In the genomic region with DNA sequence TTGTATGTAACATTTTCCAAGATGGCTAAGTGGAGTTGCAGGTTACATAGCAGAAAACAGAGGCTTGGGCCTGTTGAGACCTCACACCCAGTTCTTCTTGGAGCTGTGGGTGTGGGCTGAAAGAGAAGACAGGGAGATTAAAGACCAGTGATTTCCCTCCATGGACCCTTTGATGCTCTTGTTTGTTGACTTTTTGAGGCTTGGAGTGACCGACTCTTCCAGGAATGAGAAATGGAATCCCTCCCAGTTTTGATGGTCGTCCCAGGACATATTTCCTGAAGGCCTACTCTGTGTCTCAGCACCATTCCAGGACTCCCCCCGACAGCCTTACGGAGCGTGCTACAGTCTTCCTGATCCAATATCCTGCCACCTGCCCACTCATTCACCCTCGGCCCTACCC, we compare ENCODE assay signal across 24 cellular contexts.
"Had no signal": no experiment of that assay in that cellular context is flagged by ENCODE, and none has a peak within 500 bp of the region (broad histone marks: within the 10 kb centered on the region; RNA-seq: fewer than 3 reads in every experiment).

No MANE protein-coding gene starts in this region.

- DNase-seq: activated CD4-positive, alpha-beta T cell treated with anti-CD3 and anti-CD28 coated beads, Interleukin-2, amount 50 U/mL, for 4 hours; activated effector memory CD4-positive, alpha-beta T cell treated with Interleukin-2 at 50 U/mL for 16 hours; activated naive CD4-positive, alpha-beta T cell treated with anti-CD3 and anti-CD28 coated beads, Interleukin-2, amount 50 U/mL, for 16 hours; activated naive CD8-positive, alpha-beta T cell treated with anti-CD3 and anti-CD28 coated beads, Interleukin-2, amount 50 U/mL, for 24 hours; activated T-cell treated with anti-CD3 and anti-CD28 coated beads, Interleukin-2, amount 50 U/mL, for 72 hours; brain microvascular endothelial cell; caudate nucleus; dermis blood vessel endothelial cell; effector CD8-positive, alpha-beta T cell; erythroblast; foreskin keratinocyte; kidney glomerular epithelial cell; left ventricle myocardium superior; mammary epithelial cell; midbrain; natural killer cell; pancreas; right cardiac atrium; stimulated activated CD4-positive, alpha-beta T cell treated with anti-CD3 and anti-CD28 coated beads, Interleukin-12 subunit alpha, Interleukin-12 subunit beta, amount 100 ng/mL, for 4 hours; stimulated activated CD4-positive, alpha-beta T cell treated with anti-CD3 and anti-CD28 coated beads, Interleukin-4, amount 100 ng/mL, for 4 hours; stimulated activated naive CD8-positive, alpha-beta T cell treated with anti-CD3 and anti-CD28 coated beads, Interleukin-15, Interleukin-2, amounts not matched to agents 100 U/mL and 50 U/mL, for 24 hours; SW 1271; upper lobe of left lung had no signal

- H3K36me3 Mint-ChIP-seq: natural killer cell, WTC11 had no signal

- H3K27me3 Mint-ChIP-seq: activated naive CD8-positive, alpha-beta T cell treated with anti-CD3 and anti-CD28 coated beads, Interleukin-2, amount 50 U/mL, for 24 hours had no signal

- H3K9me3 ChIP-seq: pancreas, upper lobe of left lung had no signal

- H3K27me3 ChIP-seq: brain microvascular endothelial cell, foreskin keratinocyte, pancreas, upper lobe of left lung had no signal

- H3K9me3 Mint-ChIP-seq: activated naive CD8-positive, alpha-beta T cell treated with anti-CD3 and anti-CD28 coated beads, Interleukin-2, amount 50 U/mL, for 24 hours; activated T-cell treated with anti-CD3 and anti-CD28 coated beads, Interleukin-2, amount 50 U/mL, for 72 hours; natural killer cell; WTC11 had no signal

- H3K36me3 ChIP-seq: brain microvascular endothelial cell, pancreas, upper lobe of left lung had no signal

- ATAC-seq: activated naive CD8-positive, alpha-beta T cell treated with anti-CD3 and anti-CD28 coated beads, Interleukin-2, amount 50 U/mL, for 24 hours; activated T-cell treated with anti-CD3 and anti-CD28 coated beads, Interleukin-2, amount 50 U/mL, for 72 hours; foreskin keratinocyte; left ventricle myocardium superior; natural killer cell; pancreas; right cardiac atrium; stimulated activated naive CD8-positive, alpha-beta T cell treated with anti-CD3 and anti-CD28 coated beads, Interleukin-15, Interleukin-2, amounts not matched to agents 100 U/mL and 50 U/mL, for 24 hours; WTC11 had no signal

- H3K4me3 ChIP-seq: pancreas, upper lobe of left lung had no signal

- H3K27ac Mint-ChIP-seq: activated naive CD8-positive, alpha-beta T cell treated with anti-CD3 and anti-CD28 coated beads, Interleukin-2, amount 50 U/mL, for 24 hours; WTC11 had no signal

- H3K27ac ChIP-seq: brain microvascular endothelial cell, foreskin keratinocyte, pancreas, upper lobe of left lung had no signal

- H3K4me1 ChIP-seq: foreskin keratinocyte, pancreas had no signal

- H3K4me3 Mint-ChIP-seq: activated naive CD8-positive, alpha-beta T cell treated with anti-CD3 and anti-CD28 coated beads, Interleukin-2, amount 50 U/mL, for 24 hours; activated T-cell treated with anti-CD3 and anti-CD28 coated beads, Interleukin-2, amount 50 U/mL, for 72 hours; natural killer cell; WTC11 had no signal
